ENCODE assay signal across 34 cellular contexts in the genomic region with DNA sequence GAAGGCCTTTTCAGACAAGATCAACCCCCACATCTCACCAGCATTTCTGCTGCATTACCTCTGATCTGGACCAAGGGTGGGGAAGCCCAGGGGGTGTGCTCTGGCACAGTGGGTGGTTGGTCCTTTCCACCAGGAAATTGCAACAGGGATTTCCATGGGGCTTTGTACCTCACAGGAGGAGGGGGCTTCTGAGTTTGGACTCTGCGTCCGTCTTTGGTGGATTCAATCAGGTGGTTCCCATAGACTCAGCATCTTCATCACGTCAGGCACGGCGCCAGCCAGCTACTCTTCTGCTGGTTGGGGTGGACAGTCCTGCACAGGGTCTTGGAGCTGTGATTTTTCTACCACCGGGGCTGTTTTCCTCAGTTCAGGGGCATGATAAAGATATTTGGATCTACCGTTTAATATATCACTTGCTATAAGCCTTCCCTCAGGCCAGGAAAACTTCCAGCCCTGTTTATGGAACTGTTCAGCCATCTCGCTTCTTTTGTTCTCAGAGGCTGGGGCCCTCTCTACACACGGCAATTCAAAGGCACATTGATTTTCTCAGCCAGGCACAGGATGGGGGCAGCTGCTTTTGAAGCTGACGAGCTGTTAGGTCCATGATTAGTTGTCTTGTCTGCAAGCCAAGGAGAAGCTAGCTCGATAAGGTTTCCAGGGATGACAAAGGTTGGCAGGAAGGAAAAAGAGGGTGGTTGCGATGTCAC.
DNase-seq lines count a peak whose midpoint lies in the region; ATAC-seq, FAIRE-seq and TF ChIP-seq lines count a peak whose summit lies in the region.
"Had no signal": no experiment of that assay in that cellular context is flagged by ENCODE, and none has a peak within 500 bp of the region (broad histone marks: within the 10 kb centered on the region; RNA-seq: fewer than 3 reads in every experiment).

No MANE protein-coding gene starts in this region.

- H3K4me1 Mint-ChIP-seq in HFFc6 (ENCODE audit: low read depth), result peaks cover 58% of the 10 kb centered on the region
- H3K4me1 Mint-ChIP-seq: activated naive CD8-positive, alpha-beta T cell treated with anti-CD3 and anti-CD28 coated beads for 36 hours; central memory CD8-positive, alpha-beta T cell; naive B cell; stimulated activated memory B cell treated with anti-CD40 and anti-IgM and Interleukin-4, amounts not matched to agents 10 μg/mL and 1 μg/mL and 100 μg/mL, for 72 hours had no signal

- no peak overlapping the region for H4K91ac ChIP-seq in H1 (replicated peaks; ENCODE audit: insufficient read length, low read length)

- no peak overlapping the region for H3K4me2 ChIP-seq in H1 (ENCODE audit: insufficient read depth in 1 of 2, low read depth in 2 of 2, low read length in 2 of 2)
- H3K4me2 ChIP-seq in osteoblast (ENCODE audit: insufficient read depth, low read length), result peak overlapping the region; percentile 25
- H3K4me2 ChIP-seq: BLaER1 treated with 17β-estradiol and CSF1 and Interleukin-3, amounts not matched to agents 10 nM and 100 nM had no signal

- H3K9me3 ChIP-seq in H1 (ENCODE audit: insufficient read depth in 2 of 2, low read depth in 1 of 2, low read length in 1 of 2), result no peaks in the 10 kb centered on the region
- H3K9me3 ChIP-seq in osteoblast (ENCODE audit: low read depth, low read length), result no peaks in the 10 kb centered on the region
- no peaks in the 10 kb centered on the region for H3K9me3 ChIP-seq in pancreas
- H3K9me3 ChIP-seq: ascending aorta; BLaER1 treated with 17β-estradiol and CSF1 and Interleukin-3, amounts not matched to agents 10 nM and 100 nM; Caco-2; right lobe of liver; upper lobe of right lung had no signal

- H3K9me3 Mint-ChIP-seq in HFFc6, result no peaks in the 10 kb centered on the region
- H3K9me3 Mint-ChIP-seq: activated naive CD8-positive, alpha-beta T cell treated with anti-CD3 and anti-CD28 coated beads for 36 hours; central memory CD8-positive, alpha-beta T cell; mesothelial cell of epicardium; naive B cell; stimulated activated memory B cell treated with anti-CD40 and anti-IgM and Interleukin-4, amounts not matched to agents 10 μg/mL and 1 μg/mL and 100 μg/mL, for 72 hours; T-helper 2 cell treated with Interferon-gamma antibody and Interleukin-4, amounts not matched to agents 5 μg/mL and 100 μg/mL, for 36 hours had no signal

- POLR2A ChIA-PET in H1 (lab: Charles Lee; ENCODE audit: partially characterized antibody), result no interaction called here

- H3K23me2 ChIP-seq in H1 (ENCODE audit: low read depth, low read length), result no peaks in the 10 kb centered on the region

- no peak overlapping the region for H3K4me3 Mint-ChIP-seq in HFFc6
- H3K4me3 Mint-ChIP-seq: activated naive CD8-positive, alpha-beta T cell treated with anti-CD3 and anti-CD28 coated beads for 36 hours; central memory CD8-positive, alpha-beta T cell; mesothelial cell of epicardium; naive B cell; stimulated activated memory B cell treated with anti-CD40 and anti-IgM and Interleukin-4, amounts not matched to agents 10 μg/mL and 1 μg/mL and 100 μg/mL, for 72 hours; T-helper 2 cell treated with Interferon-gamma antibody and Interleukin-4, amounts not matched to agents 5 μg/mL and 100 μg/mL, for 36 hours had no signal

- H2BK15ac ChIP-seq in H1 (ENCODE audit: low read length), result no peak overlapping the region

- H3K23ac ChIP-seq in H1 (ENCODE audit: insufficient read length), result no peak overlapping the region

- no peak for FAIRE-seq in H1 (lab: Jason Lieb, UNC)
- FAIRE-seq in pancreas (lab: Jason Lieb, UNC), result no peak
- no peak for FAIRE-seq in GM12891 (lab: Jason Lieb, UNC)
- FAIRE-seq: endothelial cell of umbilical vein, islet of Langerhans had no signal

- no peak for ATAC-seq in pancreas
- ATAC-seq: left ventricle myocardium superior; right lobe of liver; stimulated activated memory B cell treated with anti-CD40 and anti-IgM and Interleukin-4, amounts not matched to agents 10 μg/mL and 1 μg/mL and 100 μg/mL, for 72 hours; upper lobe of right lung had no signal

- H3K27ac Mint-ChIP-seq in HFFc6, result peak overlapping the region; percentile 85
- H3K27ac Mint-ChIP-seq: activated naive CD8-positive, alpha-beta T cell treated with anti-CD3 and anti-CD28 coated beads for 36 hours; mesothelial cell of epicardium; naive B cell; stimulated activated memory B cell treated with anti-CD40 and anti-IgM and Interleukin-4, amounts not matched to agents 10 μg/mL and 1 μg/mL and 100 μg/mL, for 72 hours; T-helper 2 cell treated with Interferon-gamma antibody and Interleukin-4, amounts not matched to agents 5 μg/mL and 100 μg/mL, for 36 hours had no signal

- no peaks in the 10 kb centered on the region for H3K79me1 ChIP-seq in H1 (ENCODE audit: low read depth, low read length)

- H3K27me3 Mint-ChIP-seq in HFFc6 (ENCODE audit: insufficient read depth), result no peaks in the 10 kb centered on the region; the same call in 1 of the 2 replicates

- WGBS in H1 (ENCODE audit: extremely low coverage in 1 of 2, insufficient coverage in 1 of 2, insufficient read length in 1 of 2, insufficient replicate concordance in 2 of 2, low coverage in 1 of 2, low lambda C conversion rate in 2 of 2, missing lambda C conversion rate in 1 of 2), 2 experiments, result 89% methylated on average over 12 of the region's 12 CpGs; no CpG with 5 or more reads in 1 of the 2 experiments
- 63 to 73% methylated on average over 12 of the region's 12 CpGs for WGBS in pancreas, 2 donors

- CTCF ChIA-PET in H1 (lab: Charles Lee; ENCODE audit: partially characterized antibody), result interaction anchor here (1.1 to 1.5 kb wide), 3 partner anchors 9 to 94 kb away, joined by 3 to 5 read pairs (median 3); no protein-coding TSS in a partner anchor

- peaks cover 4% of the 10 kb centered on the region; the same call in 1 of the 2 replicates for H3K36me3 Mint-ChIP-seq in HFFc6 (ENCODE audit: low read depth)
- H3K36me3 Mint-ChIP-seq: activated naive CD8-positive, alpha-beta T cell treated with anti-CD3 and anti-CD28 coated beads for 36 hours; mesothelial cell of epicardium; naive B cell; stimulated activated memory B cell treated with anti-CD40 and anti-IgM and Interleukin-4, amounts not matched to agents 10 μg/mL and 1 μg/mL and 100 μg/mL, for 72 hours had no signal

- H3K56ac ChIP-seq in H1 (replicated peaks; ENCODE audit: insufficient read length, low read depth, low read length), result no peak overlapping the region

- no peaks in the 10 kb centered on the region for H3K27me3 ChIP-seq in H1 (replicated peaks in 1 of 4; ENCODE audit: control insufficient read depth in 3 of 4, extremely low read depth in 1 of 4, insufficient read depth in 3 of 4, low read length in 3 of 4)
- H3K27me3 ChIP-seq in osteoblast (ENCODE audit: insufficient read depth, low read length), result no peaks in the 10 kb centered on the region
- no peaks in the 10 kb centered on the region for H3K27me3 ChIP-seq in pancreas
- H3K27me3 ChIP-seq: ascending aorta; BLaER1 treated with 17β-estradiol and CSF1 and Interleukin-3, amounts not matched to agents 10 nM and 100 nM; right lobe of liver; upper lobe of right lung had no signal

- H2AFZ ChIP-seq in H1 (ENCODE audit: low read length), result no peak overlapping the region
- H2AFZ ChIP-seq in osteoblast (ENCODE audit: low read length), result peak overlapping the region; percentile 56
- H2AFZ ChIP-seq: parathyroid adenoma had no signal

- H2BK12ac ChIP-seq in H1 (ENCODE audit: low read depth, low read length), result no peak overlapping the region

- H2AK5ac ChIP-seq in H1 (ENCODE audit: low read depth, low read length), result no peak overlapping the region

- no peak overlapping the region for H2BK5ac ChIP-seq in H1 (ENCODE audit: low read depth, low read length)

- no peak overlapping the region for H4K5ac ChIP-seq in H1 (ENCODE audit: insufficient read length, low read depth, low read length)

- TF ChIP-seq CTCF in HFFc6 (IDR thresholded peaks at IDR 0.05) (no peak), H1 (IDR thresholded peaks at IDR 0.05; ENCODE audit: control extremely low read depth in 1 of 3, insufficient read depth in 1 of 3, low read depth in 1 of 3, low read length in 3 of 3) (no peak), osteoblast (IDR thresholded peaks at IDR 0.05; ENCODE audit: extremely low read depth, low read depth, low read length) (no peak), pancreas (IDR thresholded peaks at IDR 0.05) (no peak)

- no peak overlapping the region for H2BK20ac ChIP-seq in H1 (ENCODE audit: low read length)

- no peak overlapping the region for H3K4me3 ChIP-seq in H1 (ENCODE audit: extremely low read depth in 1 of 4, insufficient read depth in 2 of 4, low read depth in 3 of 4, low read length in 4 of 4)
- H3K4me3 ChIP-seq in osteoblast (ENCODE audit: insufficient read depth, low read length), result no peak overlapping the region
- no peak overlapping the region for H3K4me3 ChIP-seq in pancreas
- H3K4me3 ChIP-seq: ascending aorta; BLaER1 treated with 17β-estradiol and CSF1 and Interleukin-3, amounts not matched to agents 10 nM and 100 nM; right lobe of liver; SK-N-MC; upper lobe of right lung had no signal

- DNase-seq in HFFc6 (no peak), NCI-H2227 (lab: John Stamatoyannopoulos, UW; ENCODE audit: unreplicated experiment) (peak; percentile 47), H1 (ENCODE audit: low read depth in 1 of 2, low spot score in 2 of 2) (no peak), osteoblast (ENCODE audit: insufficient read length, low spot score, missing footprints) (no peak), pancreas (no peak), cardiac septum (ENCODE audit: low spot score) (no peak), GF-D8 (lab: John Stamatoyannopoulos, UW) (no peak), GM12891 (ENCODE audit: insufficient read length, low spot score) (no peak)
- DNase-seq: activated CD8-positive, alpha-beta memory T cell treated with anti-CD3 and anti-CD28 coated beads for 24 hours; activated effector memory CD4-positive, alpha-beta T cell treated with anti-CD3 and anti-CD28 coated beads, Interleukin-2, amount 50 U/mL, for 16 hours; activated naive CD8-positive, alpha-beta T cell treated with anti-CD3 and anti-CD28 coated beads for 36 hours; activated T-cell treated with anti-CD3 and anti-CD28 coated beads, Interleukin-2, amount 50 U/mL, for 1 hour; Caco-2; GDM1; left ventricle myocardium superior; naive B cell; NCI-H1694 treated with DMSO at 0.1 percent for 48 hours; NCI-H226; NCI-H82; right lobe of liver; stimulated activated CD4-positive, alpha-beta T cell treated with anti-CD3 and anti-CD28 coated beads, Interleukin-4, amount 100 ng/mL, for 4 hours; upper lobe of right lung had no signal

- no peak for TF ChIP-seq EP300 in H1 (IDR thresholded peaks at IDR 0.05; ENCODE audit: borderline replicate concordance in 1 of 2, low read depth in 2 of 2, low read length in 2 of 2)

- H3K4ac ChIP-seq in H1 (replicated peaks; ENCODE audit: insufficient read length, low read depth, low read length), result no peak overlapping the region

- H2BK120ac ChIP-seq in H1 (replicated peaks; ENCODE audit: low read depth, low read length), result no peak overlapping the region

- peaks cover 0 to 8% (median 5%) of the 10 kb centered on the region in 4 experiments; a peak in 4 of 7 replicates for H3K4me1 ChIP-seq in H1 (replicated peaks in 1 of 4; ENCODE audit: control insufficient read depth in 3 of 4, insufficient read depth in 4 of 4, low read length in 3 of 4)
- peaks cover 15% of the 10 kb centered on the region for H3K4me1 ChIP-seq in osteoblast (ENCODE audit: insufficient read depth, low read length)
- no peaks in the 10 kb centered on the region for H3K4me1 ChIP-seq in pancreas
- H3K4me1 ChIP-seq: ascending aorta; BLaER1 treated with 17β-estradiol and CSF1 and Interleukin-3, amounts not matched to agents 10 nM and 100 nM; Caco-2; parathyroid adenoma; right lobe of liver; upper lobe of right lung had no signal

- H3K36me3 ChIP-seq in H1 (ENCODE audit: control insufficient read depth in 2 of 4, insufficient read depth in 4 of 4, low read length in 3 of 4), result no peaks in the 10 kb centered on the region
- no peaks in the 10 kb centered on the region for H3K36me3 ChIP-seq in osteoblast (ENCODE audit: insufficient read depth, low read length)
- H3K36me3 ChIP-seq in pancreas, result no peaks in the 10 kb centered on the region
- H3K36me3 ChIP-seq: ascending aorta; BLaER1 treated with 17β-estradiol and CSF1 and Interleukin-3, amounts not matched to agents 10 nM and 100 nM; right lobe of liver; upper lobe of right lung had no signal

- TF ChIP-seq RAD21 in H1 (IDR thresholded peaks at IDR 0.05 in 1 of 2, conservative IDR thresholded peaks at IDR 0.05 in 1 of 2; ENCODE audit: low read depth in 2 of 2, low read length in 2 of 2), result no peak

- H3K14ac ChIP-seq in H1 (ENCODE audit: insufficient read length), result no peak overlapping the region

- intact Hi-C loops in pancreas (cut with DNase I), result no loop called here
- intact Hi-C loops in cardiac septum (cut with DNase I), result no loop called here

- H3K9ac ChIP-seq in H1 (replicated peaks in 1 of 4; ENCODE audit: extremely low read depth in 1 of 4, low read depth in 3 of 4, low read length in 3 of 4), result no peak overlapping the region
- H3K9ac ChIP-seq: BLaER1 treated with 17β-estradiol and CSF1 and Interleukin-3, amounts not matched to agents 10 nM and 100 nM; parathyroid adenoma had no signal

- H3K18ac ChIP-seq in H1 (ENCODE audit: extremely low read depth, low read length), result no peak overlapping the region

- no peaks in the 10 kb centered on the region for H4K20me1 ChIP-seq in H1 (replicated peaks in 1 of 2; ENCODE audit: control insufficient read depth in 1 of 2, insufficient read depth in 2 of 2, low read length in 2 of 2)
- no peaks in the 10 kb centered on the region for H4K20me1 ChIP-seq in osteoblast (ENCODE audit: insufficient read depth, low read length)
- H4K20me1 ChIP-seq: BLaER1 treated with 17β-estradiol and CSF1 and Interleukin-3, amounts not matched to agents 10 nM and 100 nM had no signal

- TF ChIP-seq POLR2A in H1 (IDR thresholded peaks at IDR 0.05; ENCODE audit: control extremely low read depth in 1 of 2, low read depth in 2 of 2, low read length in 2 of 2) (no peak), GM12891 (IDR thresholded peaks at IDR 0.05; ENCODE audit: low read depth, low read length) (no peak)

- no peak overlapping the region for H3K27ac ChIP-seq in H1 (ENCODE audit: low read depth, low read length)
- peak overlapping the region; percentile 44 for H3K27ac ChIP-seq in osteoblast (ENCODE audit: low read depth, low read length)
- H3K27ac ChIP-seq in pancreas, result no peak overlapping the region
- H3K27ac ChIP-seq: ascending aorta; BLaER1 treated with 17β-estradiol and CSF1 and Interleukin-3, amounts not matched to agents 10 nM and 100 nM; HL-60; parathyroid adenoma; right lobe of liver; RWPE1; SK-N-MC; upper lobe of right lung had no signal

- H3K79me2 ChIP-seq in H1 (ENCODE audit: control insufficient read depth in 1 of 2, insufficient read depth in 2 of 2, low read length in 2 of 2) (no peaks in the 10 kb centered on the region), osteoblast (ENCODE audit: insufficient read depth, low read length) (no peaks in the 10 kb centered on the region)
- H3K79me2 ChIP-seq: parathyroid adenoma had no signal

- peak overlapping the region; percentile 19; the same call in 1 of the 2 replicates for H4K8ac ChIP-seq in H1 (ENCODE audit: extremely low read depth, insufficient read depth, low read length)
